ENCODE assay signal across 8 cellular contexts in genomic region chr5:61624966-61625681, GRCh38.
DNase-seq lines count a peak whose midpoint lies in the region; ATAC-seq and TF ChIP-seq lines count a peak whose summit lies in the region.

No MANE protein-coding gene starts in this region.

- intact Hi-C loops in breast epithelium (cut with DNase I; ENCODE audit: low total_unique reads): no loop called here
- intact Hi-C loops in MCF 10A (cut with micrococcal nuclease): no loop called here

- H3K4me1 ChIP-seq in breast epithelium (no peaks in the 10 kb centered on the region), muscle layer of duodenum (ENCODE audit: control insufficient read depth in 1 of 2, insufficient read depth in 2 of 2, low read length in 2 of 2) (peaks cover 4 to 26% of the 10 kb centered on the region in 2 donors), urinary bladder (ENCODE audit: insufficient read depth) (peaks cover 3% of the 10 kb centered on the region)

- H3K36me3 ChIP-seq in breast epithelium: no peaks in the 10 kb centered on the region
- no peaks in the 10 kb centered on the region for H3K36me3 ChIP-seq in muscle layer of duodenum (ENCODE audit: control insufficient read depth in 1 of 2, insufficient read depth in 2 of 2, low read length in 2 of 2)
- no peaks in the 10 kb centered on the region for H3K36me3 ChIP-seq in urinary bladder (ENCODE audit: insufficient read depth)

- no peak overlapping the region for H3K4me3 Mint-ChIP-seq in MCF 10A (ENCODE audit: unreplicated experiment)
- peak overlapping the region; percentile 44 to 69 for H3K4me3 Mint-ChIP-seq in effector memory CD8-positive, alpha-beta T cell

- no peaks in the 10 kb centered on the region for H3K4me1 Mint-ChIP-seq in MCF 10A (ENCODE audit: insufficient read depth, unreplicated experiment)
- peaks cover 0 to 6% of the 10 kb centered on the region in 2 donors for H3K4me1 Mint-ChIP-seq in effector memory CD8-positive, alpha-beta T cell (ENCODE audit: low read depth in 2 of 2)

- 41% methylated on average over 17 of the region's 17 CpGs for WGBS in urinary bladder

- H3K27ac Mint-ChIP-seq in MCF 10A (ENCODE audit: low read depth, unreplicated experiment): no peak overlapping the region
- H3K27ac Mint-ChIP-seq in effector memory CD8-positive, alpha-beta T cell: no peak overlapping the region

- ATAC-seq in effector memory CD8-positive, alpha-beta T cell (replicated peaks): no peak

- H3K36me3 Mint-ChIP-seq in MCF 10A (ENCODE audit: insufficient read depth, unreplicated experiment): no peaks in the 10 kb centered on the region
- H3K36me3 Mint-ChIP-seq in effector memory CD8-positive, alpha-beta T cell (ENCODE audit: insufficient read depth): no peaks in the 10 kb centered on the region

- BruUV-seq in MCF 10A (replicated peaks; lab: Mats Ljungman, UMichigan): no TSS peak

- no peak for TF ChIP-seq POLR2A in breast epithelium (IDR thresholded peaks at IDR 0.05)

- H3K27me3 ChIP-seq in breast epithelium: no peaks in the 10 kb centered on the region
- no peaks in the 10 kb centered on the region for H3K27me3 ChIP-seq in muscle layer of duodenum (ENCODE audit: low read depth, low read length)

- DNase-seq in breast epithelium (ENCODE audit: low spot score in 2 of 2) (no peak), MCF 10A (ENCODE audit: unreplicated experiment) (no peak), kidney glomerular epithelial cell (lab: John Stamatoyannopoulos, UW) (no peak), GM10248 (ENCODE audit: extremely low spot score) (no peak), cerebellum (ENCODE audit: low spot score) (no peak)
- no peak for DNase-seq in effector memory CD8-positive, alpha-beta T cell

- POLR2A ChIA-PET in MCF 10A (lab: Yijun Ruan, JAX): no interaction called here
- POLR2A ChIA-PET in GM10248 (lab: Yijun Ruan, JAX): no interaction called here

- H3K9me3 ChIP-seq in breast epithelium (no peaks in the 10 kb centered on the region), muscle layer of duodenum (ENCODE audit: control insufficient read depth in 1 of 2, low read length in 2 of 2) (no peaks in the 10 kb centered on the region)

- no peaks in the 10 kb centered on the region for H3K27me3 Mint-ChIP-seq in MCF 10A (ENCODE audit: insufficient read depth, unreplicated experiment)
- H3K27me3 Mint-ChIP-seq in effector memory CD8-positive, alpha-beta T cell: peaks cover 51 to 87% of the 10 kb centered on the region in 2 donors

- H3K4me3 ChIP-seq in breast epithelium (peak overlapping the region; percentile 57 to 76 (median 67)), muscle layer of duodenum (ENCODE audit: low read depth in 1 of 2, low read length in 2 of 2) (peak overlapping the region; percentile 62 to 74), urinary bladder (ENCODE audit: low read depth, low read length) (peak overlapping the region; percentile 52)

- H3K27ac ChIP-seq in breast epithelium (peak overlapping the region in 1 of 2 donors; percentile 88), muscle layer of duodenum (ENCODE audit: low read length) (peak overlapping the region; percentile 29), urinary bladder (ENCODE audit: low read depth) (no peak overlapping the region)

- TF ChIP-seq CTCF in breast epithelium (IDR thresholded peaks at IDR 0.05): no peak
- no peak for TF ChIP-seq CTCF in MCF 10A (IDR thresholded peaks at IDR 0.05; ENCODE audit: unreplicated experiment)
- no peak for TF ChIP-seq CTCF in GM10248 (IDR thresholded peaks at IDR 0.05; ENCODE audit: control extremely low read depth, extremely low read depth, low read depth, missing control alignments)

- CTCF ChIA-PET in MCF 10A (lab: Yijun Ruan, JAX): no interaction called here
- CTCF ChIA-PET in GM10248 (lab: Yijun Ruan, JAX): interaction anchor here (1.2 to 4.1 kb wide), 3 partner anchors 17 to 570 kb away, joined by 3 to 14 read pairs (median 4); no protein-coding TSS in a partner anchor

- H3K9me3 Mint-ChIP-seq in MCF 10A (ENCODE audit: unreplicated experiment): no peaks in the 10 kb centered on the region
- H3K9me3 Mint-ChIP-seq in effector memory CD8-positive, alpha-beta T cell: peaks cover 0 to 3% of the 10 kb centered on the region in 2 donors
